Comparison of ENCODE assay signal across 8 cellular contexts in the genomic region with DNA sequence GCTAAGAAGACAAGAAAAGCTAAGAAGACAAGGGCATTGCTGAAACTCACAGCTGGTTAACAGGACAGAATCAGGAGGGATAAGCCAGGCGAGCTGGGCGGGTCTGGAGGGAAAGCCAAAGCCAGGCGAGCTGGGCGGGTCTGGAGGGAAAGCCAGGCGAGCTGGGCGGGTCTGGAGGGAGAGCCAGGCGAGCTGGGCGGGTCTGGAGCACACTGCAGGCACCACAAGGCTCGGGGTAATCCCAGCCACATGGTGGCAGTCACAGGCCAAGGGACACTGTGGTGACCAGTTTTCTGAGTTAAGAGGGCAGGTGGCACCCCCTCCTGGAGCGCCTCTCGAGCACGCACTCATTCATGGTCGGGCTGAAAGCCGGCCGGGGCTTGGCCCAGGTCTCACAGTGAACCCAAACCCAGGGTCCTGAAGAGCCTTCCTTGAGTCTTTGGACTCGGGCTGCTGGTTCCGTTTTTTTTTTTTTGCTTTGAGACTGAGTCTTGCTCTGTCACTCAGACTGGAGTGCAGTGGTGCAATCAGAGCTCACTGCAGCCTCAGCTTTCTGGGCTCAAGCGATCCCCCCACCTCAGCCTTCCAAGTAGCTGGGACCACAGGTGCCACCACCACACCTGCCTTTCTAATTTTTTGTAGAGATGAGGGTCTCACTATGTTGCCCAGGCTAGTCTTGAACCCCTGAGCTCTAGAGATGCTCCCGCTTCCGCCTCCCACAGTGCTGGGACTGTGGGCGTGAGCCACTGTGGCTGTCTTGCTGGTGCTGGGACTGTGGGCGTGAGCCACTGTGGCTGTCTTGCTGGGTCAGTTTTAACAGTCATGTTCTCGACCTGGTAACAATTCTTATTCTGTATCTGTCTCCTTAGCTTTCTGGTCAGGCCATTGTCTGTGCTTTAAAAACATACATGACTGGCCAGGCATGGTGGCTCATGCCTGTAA. TPM values are rescaled to one million over a fixed set of nuclear protein-coding genes. Genes with fewer than 3 reads are reported as not detected.
A peak's percentile ranks its signal among the peaks of the same experiment; 100 is the strongest.
DNase-seq lines count a peak whose midpoint lies in the region; ATAC-seq and TF ChIP-seq lines count a peak whose summit lies in the region.

No MANE protein-coding gene starts in this region.

- peaks cover 87% of the 10 kb centered on the region for H3K36me3 ChIP-seq in WERI-Rb-1

- ATAC-seq in GM21423 (IDR thresholded peaks at IDR 0.05; ENCODE audit: unreplicated experiment) = no peak

- H3K27ac ChIP-seq in WERI-Rb-1 = peak overlapping the region; percentile 71

- TF ChIP-seq CTCF in WERI-Rb-1 (IDR thresholded peaks at IDR 0.05; ENCODE audit: low read depth, low read length) (peak; percentile 92), foreskin fibroblast (IDR thresholded peaks at IDR 0.05; ENCODE audit: low read depth, low read length) (peak; percentile 24)

- peak; percentile 32 to 56 for DNase-seq in NCI-H187 (lab: John Stamatoyannopoulos, UW)
- DNase-seq in NCI-H187 treated with DMSO at 0.1 percent for 48 hours (lab: John Stamatoyannopoulos, UW) = no peak
- peak; percentile 55 for DNase-seq in NAMALWA (ENCODE audit: low spot score)
- DNase-seq in WERI-Rb-1 = peak; percentile 97
- DNase-seq in foreskin fibroblast = peak; percentile 44 to 85
- peak; percentile 59 for DNase-seq in occipital lobe (lab: John Stamatoyannopoulos, UW)
- no peak for DNase-seq in NCI-H446 treated with DMSO at 0.1 percent for 48 hours (lab: John Stamatoyannopoulos, UW)

- H3K9me3 ChIP-seq in WERI-Rb-1 (ENCODE audit: severe bottlenecking) = no peaks in the 10 kb centered on the region

- no peak overlapping the region for H3K4me3 ChIP-seq in WERI-Rb-1 (ENCODE audit: low read depth, low read length)
- no peak overlapping the region for H3K4me3 ChIP-seq in foreskin fibroblast (ENCODE audit: low read depth in 1 of 2, low read length in 2 of 2)

- H3K27me3 ChIP-seq in WERI-Rb-1 (ENCODE audit: insufficient read depth, low read depth, severe bottlenecking) = no peaks in the 10 kb centered on the region

RNA-seq across cellular contexts. Expression of a gene that starts 40.2 kb away (rescaled TPM):
- 317 TPM for total RNA-seq in occipital lobe

Comparison
In these comparisons a context has a peak if more than half of its experiments do, and no peak if none do; other contexts are left out.
1. DNase-seq: peak in NCI-H187 (2 of 2), NAMALWA (single experiment), WERI-Rb-1 (single experiment), foreskin fibroblast (2 of 2) and occipital lobe (single experiment); none in NCI-H187 treated with DMSO at 0.1 percent for 48 hours (single experiment) and NCI-H446 treated with DMSO at 0.1 percent for 48 hours (single experiment).